26 cellular contexts compared by ENCODE assay signal in genomic region chr12:1858456-1858855, GRCh38.
"Had no signal": no experiment of that assay in that cellular context is flagged by ENCODE, and none has a peak within 500 bp of the region (broad histone marks: within the 10 kb centered on the region; RNA-seq: fewer than 3 reads in every experiment).

No MANE protein-coding gene starts in this region.

- FAIRE-seq: astrocyte, bronchial epithelial cell, colon, frontal cortex had no signal

- H3K27me3 ChIP-seq: brain microvascular endothelial cell had no signal

- H3K27ac ChIP-seq: brain microvascular endothelial cell had no signal

- DNase-seq: activated CD4-positive, alpha-beta memory T cell treated with anti-CD3 and anti-CD28 coated beads for 36 hours; activated CD4-positive, alpha-beta T cell treated with anti-CD3 and anti-CD28 coated beads for 36 hours; activated CD4-positive, alpha-beta T cell treated with anti-CD3 and anti-CD28 coated beads, Interleukin-2, amount 10 ng/mL, durations not matched to agents 24 days and 14 days; activated CD4-positive, CD25-positive, alpha-beta regulatory T cell; activated CD4-positive, CD25-positive, alpha-beta regulatory T cell treated with anti-CD3 and anti-CD28 coated beads, Interleukin-2, amount 50 U/mL, for 72 hours; activated CD8-positive, alpha-beta memory T cell treated with anti-CD3 and anti-CD28 coated beads, Interleukin-2, amount 10 ng/mL, durations not matched to agents 7 days and 5 days; activated CD8-positive, alpha-beta memory T cell treated with anti-CD3 and anti-CD28 coated beads, Interleukin-2, amount 50 U/mL, for 4 hours; activated CD8-positive, alpha-beta T cell treated with anti-CD3 and anti-CD28 coated beads, Interleukin-2, amount 10 ng/mL, durations not matched to agents 7 days and 5 days; activated gamma-delta T cell; activated naive CD4-positive, alpha-beta T cell; activated naive CD4-positive, alpha-beta T cell treated with anti-CD3 and anti-CD28 coated beads, Interleukin-2, amount 10 ng/mL, durations not matched to agents 7 days and 5 days; activated T-cell treated with anti-CD3 and anti-CD28 coated beads, Interleukin-2, amount 50 U/mL, for 1 hour; amniotic stem cell; anterior cingulate cortex; brain microvascular endothelial cell; caudate nucleus; effector CD8-positive, alpha-beta T cell; foreskin fibroblast; head of caudate nucleus; T-helper 2 cell had no signal

- H3K36me3 ChIP-seq: brain microvascular endothelial cell had no signal

- ATAC-seq: activated CD4-positive, alpha-beta T cell treated with anti-CD3 and anti-CD28 coated beads for 36 hours; activated CD8-positive, alpha-beta memory T cell treated with anti-CD3 and anti-CD28 coated beads, Interleukin-2, amount 10 ng/mL, durations not matched to agents 7 days and 5 days; activated CD8-positive, alpha-beta T cell treated with anti-CD3 and anti-CD28 coated beads, Interleukin-2, amount 10 ng/mL, durations not matched to agents 7 days and 5 days; activated T-helper 17 cell treated with anti-CD3 and anti-CD28 coated beads, Interleukin-2, amount 50 U/mL, for 72 hours; esophagus mucosa had no signal
